In the genomic region with DNA sequence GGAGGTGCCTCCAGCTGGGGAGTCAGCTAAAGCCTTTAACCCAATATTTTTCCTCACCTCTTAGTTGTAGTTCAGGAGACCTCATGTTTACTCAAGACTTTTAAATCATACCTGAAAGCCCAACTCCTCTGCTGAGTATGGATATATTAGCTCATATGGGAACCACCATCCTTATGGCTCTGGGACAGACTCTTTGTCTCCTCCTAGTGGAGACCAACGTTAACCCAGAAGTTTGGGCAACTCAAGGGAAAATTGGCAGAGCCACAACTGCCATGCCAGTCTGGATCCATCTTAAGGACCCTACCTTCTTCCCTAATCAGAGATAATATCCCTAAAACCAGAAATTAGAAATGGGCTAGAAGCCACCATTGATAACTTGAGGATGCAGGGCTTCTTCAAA, we compare ENCODE assay signal across 12 cellular contexts.
DNase-seq lines count a peak whose midpoint lies in the region; ATAC-seq and TF ChIP-seq lines count a peak whose summit lies in the region.
"Had no signal": no experiment of that assay in that cellular context is flagged by ENCODE, and none has a peak within 500 bp of the region (broad histone marks: within the 10 kb centered on the region; RNA-seq: fewer than 3 reads in every experiment).

No MANE protein-coding gene starts in this region.

- H3K36me3 ChIP-seq in BJ (ENCODE audit: control insufficient read depth, insufficient read depth, low read length): no peaks in the 10 kb centered on the region

- no peaks in the 10 kb centered on the region for H3K27me3 ChIP-seq in BJ (ENCODE audit: control insufficient read depth, insufficient read depth, low read length)

- TF ChIP-seq CTCF in BJ (IDR thresholded peaks at IDR 0.05; ENCODE audit: insufficient read depth, low read depth, low read length) (peak; percentile 35; the same call in 1 of the 2 replicates), GM13976 (IDR thresholded peaks at IDR 0.05; ENCODE audit: borderline replicate concordance, control extremely low read depth, extremely low read depth, insufficient read depth, missing control alignments) (peak; percentile 16), NB4 (IDR thresholded peaks at IDR 0.05; ENCODE audit: low read depth, low read length) (peak; percentile 66), fibroblast of mammary gland (conservative IDR thresholded peaks at IDR 0.05; ENCODE audit: control insufficient read depth, insufficient read depth, low read depth, low read length) (peak; percentile 27)

- no peak for ATAC-seq in HG03280 (IDR thresholded peaks at IDR 0.05; ENCODE audit: unreplicated experiment)

- POLR2A ChIA-PET in BJ (lab: Charles Lee): no interaction called here

- no peak for TF ChIP-seq POLR2A in NB4 (IDR thresholded peaks at IDR 0.05; ENCODE audit: extremely low read depth, insufficient read length)

- CTCF ChIA-PET in BJ (lab: Yijun Ruan, JAX): interaction anchor here (1.0 kb wide), 1 partner anchor 14 kb away, joined by 5 read pairs; no protein-coding TSS in a partner anchor

- DNase-seq in BJ (ENCODE audit: low read depth) (no peak), GM13976 (ENCODE audit: low spot score) (no peak), NB4 (ENCODE audit: low read depth) (peak; percentile 35), fibroblast of mammary gland (ENCODE audit: low read depth) (peak; percentile 9), NCI-H2029 treated with DMSO at 0.1 percent for 48 hours (lab: John Stamatoyannopoulos, UW) (no peak), AG20443 (ENCODE audit: low spot score) (no peak)
- DNase-seq in stimulated activated CD8-positive, alpha-beta memory T cell treated with anti-CD3 and anti-CD28 coated beads, Interleukin-4, amount 100 ng/mL, for 48 hours: no peak
- DNase-seq: cortex of kidney, GDM1, hypothalamus, NCI-H2081 treated with DMSO at 0.1 percent for 48 hours had no signal

- in situ Hi-C loops in GM13976 (cut with MboI; ENCODE audit: low sequenced_read_pairs, unreplicated experiment): no loop called here

- H3K4me3 ChIP-seq in BJ (ENCODE audit: low read depth, low read length) (no peak overlapping the region), NB4 (ENCODE audit: low read depth, low read length) (no peak overlapping the region), fibroblast of mammary gland (ENCODE audit: control insufficient read depth, low read depth, low read length) (no peak overlapping the region)

Comparison
In these comparisons a context has a peak if more than half of its experiments do, and no peak if none do; other contexts are left out.
1. DNase-seq: peak in NB4 (single experiment) and fibroblast of mammary gland (single experiment); none in BJ (single experiment), GM13976 (single experiment), NCI-H2029 treated with DMSO at 0.1 percent for 48 hours (single experiment), AG20443 (single experiment) and stimulated activated CD8-positive, alpha-beta memory T cell treated with anti-CD3 and anti-CD28 coated beads, Interleukin-4, amount 100 ng/mL, for 48 hours (single experiment).
2. CTCF ChIP-seq: peak in every context shown above with its lines; median percentile 66 in NB4; 35 in BJ; 27 in fibroblast of mammary gland; 16 in GM13976.